Comparison of ENCODE assay signal across 9 cellular contexts in genomic region chr11:3796346-3796745, GRCh38. TPM values are rescaled to one million over a fixed set of nuclear protein-coding genes. Genes with fewer than 3 reads are reported as not detected.
A peak's percentile ranks its signal among the peaks of the same experiment; 100 is the strongest.
DNase-seq lines count a peak whose midpoint lies in the region; ATAC-seq and TF ChIP-seq lines count a peak whose summit lies in the region.
"Had no signal": no experiment of that assay in that cellular context is flagged by ENCODE, and none has a peak within 500 bp of the region (broad histone marks: within the 10 kb centered on the region; RNA-seq: fewer than 3 reads in every experiment).

No MANE protein-coding gene starts in this region.

- H3K27me3 Mint-ChIP-seq in activated CD8-positive, alpha-beta memory T cell treated with anti-CD3 and anti-CD28 coated beads, Interleukin-2, amount 10 ng/mL, durations not matched to agents 7 days and 5 days, result no peaks in the 10 kb centered on the region
- no peaks in the 10 kb centered on the region for H3K27me3 Mint-ChIP-seq in activated naive CD8-positive, alpha-beta T cell treated with anti-CD3 and anti-CD28 coated beads, Interleukin-2, amount 50 U/mL, for 24 hours

- no peak for ATAC-seq in activated CD8-positive, alpha-beta memory T cell treated with anti-CD3 and anti-CD28 coated beads, Interleukin-2, amount 10 ng/mL, durations not matched to agents 7 days and 5 days
- no peak for ATAC-seq in activated naive CD8-positive, alpha-beta T cell treated with anti-CD3 and anti-CD28 coated beads, Interleukin-2, amount 50 U/mL, for 24 hours
- no peak for ATAC-seq in left lung
- ATAC-seq in HG03457 (IDR thresholded peaks at IDR 0.05; ENCODE audit: unreplicated experiment), result no peak
- ATAC-seq in GM18907 (IDR thresholded peaks at IDR 0.05; ENCODE audit: unreplicated experiment), result no peak

- peaks cover 0 to 30% of the 10 kb centered on the region in 2 donors for H3K36me3 ChIP-seq in left lung
- peaks cover 19% of the 10 kb centered on the region for H3K36me3 ChIP-seq in thymus (ENCODE audit: control insufficient read depth, insufficient read depth)

- no peaks in the 10 kb centered on the region for H3K9me3 ChIP-seq in left lung
- no peaks in the 10 kb centered on the region for H3K9me3 ChIP-seq in thymus (ENCODE audit: control insufficient read depth)

- H3K4me1 ChIP-seq in left lung (peaks cover 16 to 42% of the 10 kb centered on the region in 2 donors), thymus (ENCODE audit: control insufficient read depth, insufficient read depth, low read length) (peaks cover 7% of the 10 kb centered on the region)

- peak overlapping the region; percentile 89 for H3K4me3 Mint-ChIP-seq in activated CD8-positive, alpha-beta memory T cell treated with anti-CD3 and anti-CD28 coated beads, Interleukin-2, amount 10 ng/mL, durations not matched to agents 7 days and 5 days
- peak overlapping the region; percentile 93 for H3K4me3 Mint-ChIP-seq in activated naive CD8-positive, alpha-beta T cell treated with anti-CD3 and anti-CD28 coated beads, Interleukin-2, amount 50 U/mL, for 24 hours

- H3K27me3 ChIP-seq in left lung, result no peaks in the 10 kb centered on the region
- H3K27me3 ChIP-seq in thymus (ENCODE audit: control insufficient read depth, insufficient read depth), result no peaks in the 10 kb centered on the region

- peaks cover 34% of the 10 kb centered on the region for H3K36me3 Mint-ChIP-seq in activated CD8-positive, alpha-beta memory T cell treated with anti-CD3 and anti-CD28 coated beads, Interleukin-2, amount 10 ng/mL, durations not matched to agents 7 days and 5 days
- H3K36me3 Mint-ChIP-seq in activated naive CD8-positive, alpha-beta T cell treated with anti-CD3 and anti-CD28 coated beads, Interleukin-2, amount 50 U/mL, for 24 hours (ENCODE audit: low read depth), result peaks cover 44% of the 10 kb centered on the region

- CTCF ChIA-PET in activated CD8-positive, alpha-beta memory T cell treated with anti-CD3 and anti-CD28 coated beads, Interleukin-2, amount 10 ng/mL, durations not matched to agents 7 days and 5 days (lab: Charles Lee), result interaction anchor here (1.2 to 2.4 kb wide), 5 partner anchors 8 to 53 kb away, joined by 3 to 17 read pairs (median 4); partner anchors contain the start of gene PGAP2

- no peaks in the 10 kb centered on the region for H3K9me3 Mint-ChIP-seq in activated CD8-positive, alpha-beta memory T cell treated with anti-CD3 and anti-CD28 coated beads, Interleukin-2, amount 10 ng/mL, durations not matched to agents 7 days and 5 days (ENCODE audit: low read depth)
- H3K9me3 Mint-ChIP-seq in activated naive CD8-positive, alpha-beta T cell treated with anti-CD3 and anti-CD28 coated beads, Interleukin-2, amount 50 U/mL, for 24 hours, result no peaks in the 10 kb centered on the region

- WGBS in thymus, result 19% methylated on average over 14 of the region's 14 CpGs

- no peak for TF ChIP-seq CTCF in left lung (IDR thresholded peaks at IDR 0.05)

- peak overlapping the region; percentile 91 to 94 for H3K27ac ChIP-seq in left lung
- H3K27ac ChIP-seq in thymus (ENCODE audit: low read depth), result no peak overlapping the region

- intact Hi-C loops in left lung (cut with DNase I), result no loop called here

- H3K4me3 ChIP-seq in left lung (peak overlapping the region; percentile 76 to 78), thymus (ENCODE audit: low read length) (peak overlapping the region; percentile 93)

- H3K27ac Mint-ChIP-seq in activated CD8-positive, alpha-beta memory T cell treated with anti-CD3 and anti-CD28 coated beads, Interleukin-2, amount 10 ng/mL, durations not matched to agents 7 days and 5 days, result peak overlapping the region; percentile 97
- H3K27ac Mint-ChIP-seq in activated naive CD8-positive, alpha-beta T cell treated with anti-CD3 and anti-CD28 coated beads, Interleukin-2, amount 50 U/mL, for 24 hours, result peak overlapping the region; percentile 97

- no peak for DNase-seq in activated CD8-positive, alpha-beta memory T cell treated with anti-CD3 and anti-CD28 coated beads, Interleukin-2, amount 10 ng/mL, durations not matched to agents 7 days and 5 days
- DNase-seq in activated CD8-positive, alpha-beta memory T cell treated with anti-CD3 and anti-CD28 coated beads, Interleukin-2, amount 50 U/mL, for 48 hours, result no peak
- no peak for DNase-seq in activated naive CD8-positive, alpha-beta T cell treated with anti-CD3 and anti-CD28 coated beads, Interleukin-2, amount 50 U/mL, for 24 hours
- DNase-seq in left lung (no peak), NCI-H446 treated with DMSO at 0.1 percent for 48 hours (lab: John Stamatoyannopoulos, UW) (no peak)
- DNase-seq: activated CD4-positive, CD25-positive, alpha-beta regulatory T cell treated with anti-CD3 and anti-CD28 coated beads, Interleukin-2, amount 50 U/mL, for 72 hours had no signal

- peaks cover 42% of the 10 kb centered on the region for H3K4me1 Mint-ChIP-seq in activated CD8-positive, alpha-beta memory T cell treated with anti-CD3 and anti-CD28 coated beads, Interleukin-2, amount 10 ng/mL, durations not matched to agents 7 days and 5 days
- H3K4me1 Mint-ChIP-seq in activated naive CD8-positive, alpha-beta T cell treated with anti-CD3 and anti-CD28 coated beads, Interleukin-2, amount 50 U/mL, for 24 hours, result peaks cover 55% of the 10 kb centered on the region

RNA-seq across cellular contexts. Expression of gene NUP98, which starts 1.0 kb away (rescaled TPM):
- total RNA-seq in activated CD8-positive, alpha-beta memory T cell treated with anti-CD3 and anti-CD28 coated beads, Interleukin-2, amount 10 ng/mL, durations not matched to agents 7 days and 5 days, result 100 to 1,000 TPM; 106 to 108 TPM
- 10 to 100 TPM; 59.9 to 66.8 TPM for total RNA-seq in left lung
- polyA plus RNA-seq in thymus, result 23.0 TPM

RNA-seq across cellular contexts. Expression of gene PGAP2, which starts 12.0 kb away (rescaled TPM):
- 10 to 100 TPM; 22.7 to 23.5 TPM for total RNA-seq in activated CD8-positive, alpha-beta memory T cell treated with anti-CD3 and anti-CD28 coated beads, Interleukin-2, amount 10 ng/mL, durations not matched to agents 7 days and 5 days
- total RNA-seq in left lung, result 10 to 100 TPM; 19.5 to 26.5 TPM
- polyA plus RNA-seq in thymus, result 24.0 TPM

RNA-seq across cellular contexts. Expression of gene RHOG, which starts 44.4 kb away (rescaled TPM):
- total RNA-seq in activated CD8-positive, alpha-beta memory T cell treated with anti-CD3 and anti-CD28 coated beads, Interleukin-2, amount 10 ng/mL, durations not matched to agents 7 days and 5 days, result 100 to 1,000 TPM; 154 to 163 TPM
- 100 to 1,000 TPM in 1 of 2 donors, 10 to 100 TPM in 1; 57.1 to 109 TPM for total RNA-seq in left lung
- polyA plus RNA-seq in thymus, result 77.3 TPM

RNA-seq across cellular contexts. Expression of gene STIM1, which starts 59.1 kb away (rescaled TPM):
- 100 to 1,000 TPM in 1 of 2 experiments, 10 to 100 TPM in 1; 83.5 to 104 TPM for total RNA-seq in activated CD8-positive, alpha-beta memory T cell treated with anti-CD3 and anti-CD28 coated beads, Interleukin-2, amount 10 ng/mL, durations not matched to agents 7 days and 5 days
- 10 to 100 TPM; 50.9 to 52.9 TPM for total RNA-seq in left lung
- 33.0 TPM for polyA plus RNA-seq in thymus
